ENCODE assay signal across 12 cellular contexts in the genomic region with DNA sequence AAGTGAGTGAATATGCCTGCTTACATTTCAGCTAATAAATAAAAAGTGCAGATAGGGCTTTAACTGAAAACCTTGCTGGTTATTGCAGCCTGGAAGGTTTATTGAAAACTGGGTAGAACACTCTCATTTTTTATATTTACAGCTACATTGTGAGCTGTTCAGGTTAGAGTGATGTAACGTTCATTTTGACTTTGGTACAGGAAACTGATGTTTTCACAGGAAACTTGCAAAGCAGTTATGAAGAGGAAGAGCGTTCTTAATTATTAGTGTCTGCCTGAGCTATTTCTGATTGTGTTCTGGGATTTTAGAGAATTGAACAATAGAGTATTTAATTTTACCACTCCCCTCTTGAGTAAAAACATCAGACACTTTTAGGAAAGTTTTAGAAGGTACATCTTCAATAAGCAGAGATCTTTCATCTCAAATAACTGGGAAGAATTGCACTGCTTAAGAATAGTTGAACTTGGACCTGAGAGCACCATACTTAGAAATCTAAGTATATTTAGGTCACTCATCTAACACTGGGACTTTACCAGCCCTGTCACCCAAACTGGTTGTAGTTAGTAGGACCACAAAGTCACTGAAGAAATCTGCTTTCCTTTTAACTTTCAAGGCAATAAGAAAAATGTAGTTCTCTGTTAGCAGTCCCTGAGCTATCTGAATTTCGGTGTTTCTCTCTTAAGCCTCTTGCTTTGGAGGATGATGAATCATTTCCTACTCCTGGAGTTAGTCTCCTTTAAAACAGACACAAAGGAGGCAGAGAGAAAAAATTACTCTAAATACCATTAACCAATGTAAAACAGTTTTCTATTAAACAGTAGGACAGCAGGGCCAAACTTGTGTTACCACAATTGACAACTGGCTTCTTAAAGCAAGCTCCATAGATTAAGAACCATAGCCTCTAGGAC.
DNase-seq lines count a peak whose midpoint lies in the region; TF ChIP-seq lines count a peak whose summit lies in the region.
"Had no signal": no experiment of that assay in that cellular context is flagged by ENCODE, and none has a peak within 500 bp of the region (broad histone marks: within the 10 kb centered on the region; RNA-seq: fewer than 3 reads in every experiment).

No MANE protein-coding gene starts in this region.

- peaks cover 29 to 32% of the 10 kb centered on the region in 2 experiments for H3K4me1 ChIP-seq in neutrophil (ENCODE audit: control insufficient read depth in 1 of 2, insufficient read depth in 1 of 2, low read depth in 1 of 2, low read length in 1 of 2)

- H3K27me3 ChIP-seq in neutrophil: no peaks in the 10 kb centered on the region

- H3K27ac ChIP-seq in caudate nucleus (ENCODE audit: low read depth, low read length) (peak overlapping the region; percentile 55), neutrophil (peak overlapping the region; percentile 62)
- H3K27ac ChIP-seq: VCaP had no signal

- no peaks in the 10 kb centered on the region for H3K27me3 Mint-ChIP-seq in activated T-helper 2 cell treated with anti-CD3 and anti-CD28 coated beads, Interferon-gamma antibody, Interleukin-2, Interleukin-4, amounts not matched to agents 10 μg/mL and 5 μg/mL and 100 μg/mL, durations not matched to agents 14 hours and 24 hours and 36 hours (ENCODE audit: low read depth)

- H3K36me3 Mint-ChIP-seq in activated T-helper 2 cell treated with anti-CD3 and anti-CD28 coated beads, Interferon-gamma antibody, Interleukin-2, Interleukin-4, amounts not matched to agents 10 μg/mL and 5 μg/mL and 100 μg/mL, durations not matched to agents 14 hours and 24 hours and 36 hours (ENCODE audit: low read depth): no peaks in the 10 kb centered on the region

- TF ChIP-seq CTCF in GM12865 (IDR thresholded peaks at IDR 0.05; ENCODE audit: insufficient read depth, low read depth, low read length, missing control alignments) (no peak), neutrophil (IDR thresholded peaks at IDR 0.05) (no peak)

- no peak overlapping the region for H3K4me3 ChIP-seq in GM12865 (ENCODE audit: low read depth, low read length)
- no peak overlapping the region for H3K4me3 ChIP-seq in neutrophil (ENCODE audit: low read depth in 1 of 2, low read length in 1 of 2)

- no peaks in the 10 kb centered on the region for H3K9me3 ChIP-seq in neutrophil

- no peak overlapping the region for H3K4me3 Mint-ChIP-seq in activated T-helper 2 cell treated with anti-CD3 and anti-CD28 coated beads, Interferon-gamma antibody, Interleukin-2, Interleukin-4, amounts not matched to agents 10 μg/mL and 5 μg/mL and 100 μg/mL, durations not matched to agents 14 hours and 24 hours and 36 hours (ENCODE audit: low read depth)

- DNase-seq in GM12865 (ENCODE audit: low read depth): peak; percentile 31
- peak; percentile 12 for DNase-seq in LHCN-M2 (ENCODE audit: low read depth)
- DNase-seq in caudate nucleus (lab: John Stamatoyannopoulos, UW): no peak
- no peak for DNase-seq in stimulated activated CD8-positive, alpha-beta memory T cell treated with anti-CD3 and anti-CD28 coated beads, Interleukin-4, amount 100 ng/mL, for 48 hours
- DNase-seq in iPS-NIHi11 (ENCODE audit: low spot score): no peak
- DNase-seq in activated T-helper 2 cell treated with anti-CD3 and anti-CD28 coated beads, Interferon-gamma antibody, Interleukin-2, Interleukin-4, amounts not matched to agents 10 μg/mL and 5 μg/mL and 100 μg/mL, durations not matched to agents 14 hours and 24 hours and 36 hours (ENCODE audit: low spot score): no peak
- DNase-seq in hepatic stellate cell (ENCODE audit: low spot score): no peak
- DNase-seq: activated T-cell treated with anti-CD3 and anti-CD28 coated beads, Interleukin-2, amount 50 U/mL, for 1 hour; H7; hippocampal formation had no signal

- H3K4me1 Mint-ChIP-seq in activated T-helper 2 cell treated with anti-CD3 and anti-CD28 coated beads, Interferon-gamma antibody, Interleukin-2, Interleukin-4, amounts not matched to agents 10 μg/mL and 5 μg/mL and 100 μg/mL, durations not matched to agents 14 hours and 24 hours and 36 hours (ENCODE audit: low read depth): no peaks in the 10 kb centered on the region

- H3K36me3 ChIP-seq in neutrophil: no peaks in the 10 kb centered on the region

- peaks cover 12% of the 10 kb centered on the region for H3K9me3 Mint-ChIP-seq in activated T-helper 2 cell treated with anti-CD3 and anti-CD28 coated beads, Interferon-gamma antibody, Interleukin-2, Interleukin-4, amounts not matched to agents 10 μg/mL and 5 μg/mL and 100 μg/mL, durations not matched to agents 14 hours and 24 hours and 36 hours

- no peak overlapping the region for H3K27ac Mint-ChIP-seq in activated T-helper 2 cell treated with anti-CD3 and anti-CD28 coated beads, Interferon-gamma antibody, Interleukin-2, Interleukin-4, amounts not matched to agents 10 μg/mL and 5 μg/mL and 100 μg/mL, durations not matched to agents 14 hours and 24 hours and 36 hours

- intact Hi-C loops in activated T-helper 2 cell treated with anti-CD3 and anti-CD28 coated beads, Interferon-gamma antibody, Interleukin-2, Interleukin-4, amounts not matched to agents 10 μg/mL and 5 μg/mL and 100 μg/mL, durations not matched to agents 14 hours and 24 hours and 36 hours (cut with micrococcal nuclease): no loop called here

Comparison
In these comparisons a context has a peak if more than half of its experiments do, and no peak if none do; other contexts are left out.
1. DNase-seq: peak in GM12865 (single experiment) and LHCN-M2 (single experiment); none in caudate nucleus (0 of 61), stimulated activated CD8-positive, alpha-beta memory T cell treated with anti-CD3 and anti-CD28 coated beads, Interleukin-4, amount 100 ng/mL, for 48 hours (single experiment), iPS-NIHi11 (single experiment), activated T-helper 2 cell treated with anti-CD3 and anti-CD28 coated beads, Interferon-gamma antibody, Interleukin-2, Interleukin-4, amounts not matched to agents 10 μg/mL and 5 μg/mL and 100 μg/mL, durations not matched to agents 14 hours and 24 hours and 36 hours (single experiment) and hepatic stellate cell (single experiment).